25 cellular contexts compared by ENCODE assay signal in genomic region chr20:21437248-21437647, GRCh38. TPM values are rescaled to one million over a fixed set of nuclear protein-coding genes. Genes with fewer than 3 reads are reported as not detected.
"Had no signal": no experiment of that assay in that cellular context is flagged by ENCODE, and none has a peak within 500 bp of the region (broad histone marks: within the 10 kb centered on the region; RNA-seq: fewer than 3 reads in every experiment).

No MANE protein-coding gene starts in this region.

- DNase-seq: activated B cell treated with CpG ODN at 0.5 μM for 24 hours; activated CD4-positive, alpha-beta memory T cell treated with anti-CD3 and anti-CD28 coated beads for 36 hours; activated CD4-positive, alpha-beta T cell treated with anti-CD3 and anti-CD28 coated beads for 1 hour; activated CD4-positive, alpha-beta T cell treated with anti-CD3 and anti-CD28 coated beads, Interleukin-2, amount 10 ng/mL, durations not matched to agents 7 days and 5 days; activated CD8-positive, alpha-beta memory T cell treated with anti-CD3 and anti-CD28 coated beads for 24 hours; activated effector memory CD4-positive, alpha-beta T cell treated with anti-CD3 and anti-CD28 coated beads, Interleukin-2, amount 50 U/mL, for 16 hours; activated naive CD4-positive, alpha-beta T cell treated with Interleukin-2 at 50 U/mL for 16 hours; activated T-cell treated with anti-CD3 and anti-CD28 coated beads, Interleukin-2, amount 50 U/mL, for 4 hours; amygdala; MG63; NCI-H1105; NCI-H1436; NCI-H1694 treated with DMSO at 0.1 percent for 48 hours; NCI-H2081; NCI-H510A treated with DMSO at 0.1 percent for 48 hours; NCI-H69; NK-92 treated with Interleukin-12 subunit alpha and Interleukin-12 subunit beta, amount 100 ng/mL, for 24 hours; SIG-M5; T-cell; T-helper 2 cell; T1000 had no signal

- H3K36me3 ChIP-seq: MG63 had no signal

- H3K4me3 ChIP-seq: MG63, SK-N-MC had no signal

- ATAC-seq: activated naive CD4-positive, alpha-beta T cell treated with anti-CD3 and anti-CD28 coated beads, Interleukin-2, amount 50 U/mL, for 72 hours; activated T-cell treated with anti-CD3 and anti-CD28 coated beads, Interleukin-2, amount 50 U/mL, for 4 hours; T-cell had no signal

- H3K9me3 Mint-ChIP-seq: activated B cell treated with CpG ODN at 0.5 μM for 24 hours; activated CD4-positive, alpha-beta memory T cell treated with anti-CD3 and anti-CD28 coated beads for 36 hours; activated CD4-positive, alpha-beta T cell treated with anti-CD3 and anti-CD28 coated beads, Interleukin-2, amount 10 ng/mL, durations not matched to agents 7 days and 5 days; activated naive CD4-positive, alpha-beta T cell treated with anti-CD3 and anti-CD28 coated beads, Interleukin-2, amount 50 U/mL, for 72 hours; activated T-cell treated with anti-CD3 and anti-CD28 coated beads, Interleukin-2, amount 50 U/mL, for 4 hours; T-cell had no signal

- FAIRE-seq: TTC549 had no signal

- H3K27ac Mint-ChIP-seq: activated B cell treated with CpG ODN at 0.5 μM for 24 hours; activated CD4-positive, alpha-beta memory T cell treated with anti-CD3 and anti-CD28 coated beads for 36 hours; activated CD4-positive, alpha-beta T cell treated with anti-CD3 and anti-CD28 coated beads, Interleukin-2, amount 10 ng/mL, durations not matched to agents 7 days and 5 days; activated naive CD4-positive, alpha-beta T cell treated with anti-CD3 and anti-CD28 coated beads, Interleukin-2, amount 50 U/mL, for 72 hours; T-cell had no signal

- H3K27ac ChIP-seq: SK-N-MC had no signal

- H3K9me3 ChIP-seq: MG63 had no signal

- H3K27me3 ChIP-seq: MG63 had no signal

- H3K4me1 Mint-ChIP-seq: activated B cell treated with CpG ODN at 0.5 μM for 24 hours; activated CD4-positive, alpha-beta T cell treated with anti-CD3 and anti-CD28 coated beads, Interleukin-2, amount 10 ng/mL, durations not matched to agents 7 days and 5 days; T-cell had no signal

- H3K36me3 Mint-ChIP-seq: activated CD4-positive, alpha-beta memory T cell treated with anti-CD3 and anti-CD28 coated beads for 36 hours; activated naive CD4-positive, alpha-beta T cell treated with anti-CD3 and anti-CD28 coated beads, Interleukin-2, amount 50 U/mL, for 72 hours; T-cell had no signal

- H3K4me3 Mint-ChIP-seq: activated B cell treated with CpG ODN at 0.5 μM for 24 hours; activated CD4-positive, alpha-beta memory T cell treated with anti-CD3 and anti-CD28 coated beads for 36 hours; activated CD4-positive, alpha-beta T cell treated with anti-CD3 and anti-CD28 coated beads, Interleukin-2, amount 10 ng/mL, durations not matched to agents 7 days and 5 days; activated T-cell treated with anti-CD3 and anti-CD28 coated beads, Interleukin-2, amount 50 U/mL, for 4 hours; T-cell had no signal

RNA-seq across cellular contexts. Expression of gene NKX2-4, which starts 39.9 kb away (rescaled TPM):
- total RNA-seq: activated B cell treated with CpG ODN at 0.5 μM for 24 hours; activated CD4-positive, alpha-beta memory T cell treated with anti-CD3 and anti-CD28 coated beads for 36 hours; activated CD4-positive, alpha-beta T cell treated with anti-CD3 and anti-CD28 coated beads, Interleukin-2, amount 10 ng/mL, durations not matched to agents 7 days and 5 days; activated naive CD4-positive, alpha-beta T cell treated with anti-CD3 and anti-CD28 coated beads, Interleukin-2, amount 50 U/mL, for 72 hours; activated T-cell treated with anti-CD3 and anti-CD28 coated beads, Interleukin-2, amount 50 U/mL, for 4 hours; cardiac septum; T-cell had no signal
